In the genomic region with DNA sequence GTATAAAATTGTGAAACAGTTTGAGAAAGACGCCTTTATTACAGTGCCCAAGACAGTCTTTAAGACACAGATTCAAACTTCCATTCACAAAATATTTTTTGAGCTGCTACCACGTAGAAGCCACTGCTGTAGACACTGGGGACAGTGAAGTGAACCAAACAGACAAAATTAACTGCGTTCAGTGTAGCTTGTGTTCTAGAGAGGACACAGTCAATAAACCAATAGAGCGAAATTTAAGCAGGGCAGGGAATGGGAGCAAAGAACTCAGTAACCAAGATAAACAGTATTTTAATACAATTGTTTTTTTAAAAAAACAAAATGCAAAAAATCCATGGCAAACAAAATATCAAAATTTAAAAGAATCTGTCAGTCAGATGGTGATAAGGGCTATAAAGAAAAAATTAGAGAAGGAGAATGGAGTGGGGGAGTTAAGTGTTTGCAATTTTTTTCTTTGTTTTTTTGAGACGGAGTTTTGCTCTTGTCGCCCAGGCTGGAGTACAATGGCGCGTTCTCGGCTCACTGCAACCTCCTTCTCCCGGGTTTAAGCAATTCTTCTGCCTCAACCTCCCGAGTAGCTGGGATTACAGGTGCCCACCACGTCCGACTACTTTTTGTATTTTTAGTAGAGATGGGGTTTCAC, we compare ENCODE assay signal across 8 cellular contexts. TPM values are rescaled to one million over a fixed set of nuclear protein-coding genes. Genes with fewer than 3 reads are reported as not detected.
A peak's percentile ranks its signal among the peaks of the same experiment; 100 is the strongest.
DNase-seq lines count a peak whose midpoint lies in the region; ATAC-seq lines count a peak whose summit lies in the region.

No MANE protein-coding gene starts in this region.

- no peak for DNase-seq in activated CD4-positive, alpha-beta memory T cell treated with anti-CD3 and anti-CD28 coated beads for 36 hours
- DNase-seq in substantia nigra (lab: John Stamatoyannopoulos, UW) (no peak), SW 1271 (lab: John Stamatoyannopoulos, UW) (no peak), GDM1 (lab: John Stamatoyannopoulos, UW) (no peak)
- no peak for DNase-seq in activated CD8-positive, alpha-beta memory T cell treated with anti-CD3 and anti-CD28 coated beads, Interleukin-2, amount 50 U/mL, for 48 hours

- CTCF ChIA-PET in activated CD4-positive, alpha-beta memory T cell treated with anti-CD3 and anti-CD28 coated beads for 36 hours (lab: Charles Lee) = interaction anchor here (1.0 to 6.2 kb wide), 3 partner anchors 35 to 45 kb away, joined by 3 to 38 read pairs (median 3); partner anchors contain the start of gene TTC22

- H3K27ac Mint-ChIP-seq in activated CD4-positive, alpha-beta memory T cell treated with anti-CD3 and anti-CD28 coated beads for 36 hours = peak overlapping the region; percentile 65

- peak; percentile 23 for ATAC-seq in GM18907 (IDR thresholded peaks at IDR 0.05; ENCODE audit: unreplicated experiment)
- peak; percentile 21 for ATAC-seq in HG02938 (IDR thresholded peaks at IDR 0.05; ENCODE audit: unreplicated experiment)

- H3K4me3 Mint-ChIP-seq in activated CD4-positive, alpha-beta memory T cell treated with anti-CD3 and anti-CD28 coated beads for 36 hours = peak overlapping the region; percentile 93

- no peaks in the 10 kb centered on the region for H3K27me3 Mint-ChIP-seq in activated CD4-positive, alpha-beta memory T cell treated with anti-CD3 and anti-CD28 coated beads for 36 hours

- peaks cover 12% of the 10 kb centered on the region for H3K4me1 Mint-ChIP-seq in activated CD4-positive, alpha-beta memory T cell treated with anti-CD3 and anti-CD28 coated beads for 36 hours (ENCODE audit: low read depth)

- no peak overlapping the region for H3K9ac ChIP-seq in iPS-15b (ENCODE audit: low read depth, low read length)

- H3K27me3 ChIP-seq in iPS-15b (ENCODE audit: control insufficient read depth, insufficient read depth, low read length) = no peaks in the 10 kb centered on the region

- peak overlapping the region; percentile 65 for H3K27ac ChIP-seq in substantia nigra (ENCODE audit: low read depth, low read length, poor library complexity, severe bottlenecking)

- POLR2A ChIA-PET in activated CD4-positive, alpha-beta memory T cell treated with anti-CD3 and anti-CD28 coated beads for 36 hours (lab: Charles Lee) = interaction anchor here (1.3 to 1.8 kb wide), 2 partner anchors 34 to 49 kb away, joined by 3 to 7 read pairs; no protein-coding TSS in a partner anchor

- peak overlapping the region; percentile 41 for H3K4me3 ChIP-seq in iPS-15b (ENCODE audit: low read depth, low read length)

- peaks cover 3% of the 10 kb centered on the region for H3K36me3 ChIP-seq in iPS-15b (ENCODE audit: control insufficient read depth, insufficient read depth, low read length)

- intact Hi-C loops in activated CD4-positive, alpha-beta memory T cell treated with anti-CD3 and anti-CD28 coated beads for 36 hours (cut with micrococcal nuclease) = loop anchor here (1.0 kb wide), 3 partner anchors 36 to 712 kb away; partner anchors contain the start of genes TCEANC2, TMEM59 and TTC22

- H3K4me1 ChIP-seq in iPS-15b (ENCODE audit: control insufficient read depth, insufficient read depth, low read length) = no peaks in the 10 kb centered on the region

- H3K36me3 Mint-ChIP-seq in activated CD4-positive, alpha-beta memory T cell treated with anti-CD3 and anti-CD28 coated beads for 36 hours = no peaks in the 10 kb centered on the region

- no peaks in the 10 kb centered on the region for H3K9me3 ChIP-seq in iPS-15b (ENCODE audit: control insufficient read depth, insufficient read depth, low read length)

- H3K9me3 Mint-ChIP-seq in activated CD4-positive, alpha-beta memory T cell treated with anti-CD3 and anti-CD28 coated beads for 36 hours = no peaks in the 10 kb centered on the region

RNA-seq across cellular contexts. Expression of gene PARS2, which starts 0.7 kb away (rescaled TPM):
- total RNA-seq in activated CD4-positive, alpha-beta memory T cell treated with anti-CD3 and anti-CD28 coated beads for 36 hours = 1 to 10 TPM; 5.6 to 5.7 TPM

RNA-seq across cellular contexts. Expression of gene TTC22, which starts 36.1 kb away (rescaled TPM):
- 1 to 10 TPM; 4.6 to 5.3 TPM for total RNA-seq in activated CD4-positive, alpha-beta memory T cell treated with anti-CD3 and anti-CD28 coated beads for 36 hours

RNA-seq across cellular contexts. Expression of gene TTC4, which starts 49.4 kb away (rescaled TPM):
- total RNA-seq in activated CD4-positive, alpha-beta memory T cell treated with anti-CD3 and anti-CD28 coated beads for 36 hours = 10 to 100 TPM; 32.7 to 33.5 TPM
